1 cellular context compared by ENCODE assay signal in genomic region chr5:111223086-111223789, GRCh38.
TF ChIP-seq lines count a peak whose summit lies in the region.

No MANE protein-coding gene starts in this region.

TF ChIP-seq in H1, 55 proteins besides CTCF, POLR2A, EP300 and RAD21:
- TF ChIP-seq KDM4A (IDR thresholded peaks at IDR 0.05; ENCODE audit: low read depth, low read length, severe bottlenecking) = no peak
- no peak for TF ChIP-seq JUN (IDR thresholded peaks at IDR 0.05; ENCODE audit: low read depth, low read length)
- TF ChIP-seq, protein P1, sequence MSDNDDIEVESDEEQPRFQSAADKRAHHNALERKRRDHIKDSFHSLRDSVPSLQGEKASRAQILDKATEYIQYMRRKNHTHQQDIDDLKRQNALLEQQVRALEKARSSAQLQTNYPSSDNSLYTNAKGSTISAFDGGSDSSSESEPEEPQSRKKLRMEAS (IDR thresholded peaks at IDR 0.05) = no peak
- no peak for TF ChIP-seq TEAD4 (IDR thresholded peaks at IDR 0.05; ENCODE audit: low read depth, low read length)
- no peak for TF ChIP-seq CHD2 (IDR thresholded peaks at IDR 0.05; ENCODE audit: low read length)
- no peak for TF ChIP-seq CHD7 (IDR thresholded peaks at IDR 0.05; ENCODE audit: insufficient replicate concordance, low read length)
- no peak for TF ChIP-seq SP2 (IDR thresholded peaks at IDR 0.05; ENCODE audit: low read length)
- TF ChIP-seq SAP30 (IDR thresholded peaks at IDR 0.05; ENCODE audit: insufficient read depth, insufficient replicate concordance, low read length) = no peak
- TF ChIP-seq RNF2 (IDR thresholded peaks at IDR 0.05; ENCODE audit: borderline replicate concordance, low read depth, low read length, missing control alignments, poor library complexity, severe bottlenecking) = no peak
- no peak for TF ChIP-seq SP1 (IDR thresholded peaks at IDR 0.05; ENCODE audit: low read depth, low read length)
- TF ChIP-seq, protein P2, sequence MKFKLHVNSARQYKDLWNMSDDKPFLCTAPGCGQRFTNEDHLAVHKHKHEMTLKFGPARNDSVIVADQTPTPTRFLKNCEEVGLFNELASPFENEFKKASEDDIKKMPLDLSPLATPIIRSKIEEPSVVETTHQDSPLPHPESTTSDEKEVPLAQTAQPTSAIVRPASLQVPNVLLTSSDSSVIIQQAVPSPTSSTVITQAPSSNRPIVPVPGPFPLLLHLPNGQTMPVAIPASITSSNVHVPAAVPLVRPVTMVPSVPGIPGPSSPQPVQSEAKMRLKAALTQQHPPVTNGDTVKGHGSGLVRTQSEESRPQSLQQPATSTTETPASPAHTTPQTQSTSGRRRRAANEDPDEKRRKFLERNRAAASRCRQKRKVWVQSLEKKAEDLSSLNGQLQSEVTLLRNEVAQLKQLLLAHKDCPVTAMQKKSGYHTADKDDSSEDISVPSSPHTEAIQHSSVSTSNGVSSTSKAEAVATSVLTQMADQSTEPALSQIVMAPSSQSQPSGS (IDR thresholded peaks at IDR 0.05; ENCODE audit: low read length) = no peak
- TF ChIP-seq HDAC2 (IDR thresholded peaks at IDR 0.05; ENCODE audit: borderline replicate concordance in 1 of 2, low read depth in 2 of 2, low read length in 2 of 2) = no peak
- no peak for TF ChIP-seq E2F6 (IDR thresholded peaks at IDR 0.05)
- no peak for TF ChIP-seq ASH2L (IDR thresholded peaks at IDR 0.05; ENCODE audit: low read length)
- no peak for TF ChIP-seq FOSL1 (IDR thresholded peaks at IDR 0.05; ENCODE audit: insufficient read depth, low read depth, low read length)
- no peak for TF ChIP-seq BCL11A (IDR thresholded peaks at IDR 0.05; ENCODE audit: low read depth in 2 of 2, low read length in 2 of 2)
- no peak for TF ChIP-seq RBBP5 (IDR thresholded peaks at IDR 0.05; ENCODE audit: borderline replicate concordance, low read depth, low read length)
- no peak for TF ChIP-seq KDM5A (IDR thresholded peaks at IDR 0.05; ENCODE audit: low read length)
